In the genomic region with DNA sequence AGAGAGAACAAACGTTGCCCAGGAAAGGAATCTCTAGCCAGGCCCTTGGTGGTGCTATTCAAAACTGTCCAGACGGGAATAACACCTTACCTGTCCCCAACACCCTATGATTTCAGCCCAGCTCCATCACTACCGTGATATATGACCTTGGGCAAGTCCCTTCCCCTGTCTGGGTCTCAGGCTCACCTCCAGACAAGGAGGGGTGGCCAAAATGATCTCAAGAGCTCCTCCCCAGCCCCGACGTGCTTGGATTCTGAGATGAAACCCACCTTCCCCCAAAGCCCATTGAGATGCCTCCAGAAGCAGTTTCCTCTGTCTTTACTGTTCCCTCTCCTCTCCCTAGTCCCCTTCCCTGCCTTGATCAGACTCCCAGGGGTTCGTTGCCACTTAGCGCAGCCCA, we compare ENCODE assay signal across 24 cellular contexts. TPM values are rescaled to one million over a fixed set of nuclear protein-coding genes. Genes with fewer than 3 reads are reported as not detected.
DNase-seq lines count a peak whose midpoint lies in the region; ATAC-seq and TF ChIP-seq lines count a peak whose summit lies in the region.
"Had no signal": no experiment of that assay in that cellular context is flagged by ENCODE, and none has a peak within 500 bp of the region (broad histone marks: within the 10 kb centered on the region; RNA-seq: fewer than 3 reads in every experiment).

No MANE protein-coding gene starts in this region.

- CTCF ChIA-PET in T-cell (lab: Charles Lee) = no interaction called here
- CTCF ChIA-PET in CD8-positive, alpha-beta memory T cell (lab: Charles Lee) = no interaction called here

- no peak overlapping the region for H3K27ac Mint-ChIP-seq in T-cell
- no peak overlapping the region for H3K27ac Mint-ChIP-seq in naive thymus-derived CD8-positive, alpha-beta T cell
- peak overlapping the region in 1 of 8 donors; percentile 85 for H3K27ac Mint-ChIP-seq in CD8-positive, alpha-beta memory T cell
- H3K27ac Mint-ChIP-seq: activated CD4-positive, alpha-beta memory T cell treated with anti-CD3 and anti-CD28 coated beads, Interleukin-2, amount 10 ng/mL, durations not matched to agents 7 days and 5 days; CD4-positive, CD25-positive, alpha-beta regulatory T cell had no signal

- DNase-seq in T-cell (no peak), coronary artery (ENCODE audit: low spot score) (no peak), RPMI8226 (no peak), DMS79 (lab: John Stamatoyannopoulos, UW) (no peak)
- no peak for DNase-seq in naive thymus-derived CD8-positive, alpha-beta T cell
- DNase-seq in CD8-positive, alpha-beta memory T cell = no peak
- DNase-seq in stimulated activated naive CD4-positive, alpha-beta T cell (lab: John Stamatoyannopoulos, UW) = no peak
- DNase-seq: activated CD4-positive, alpha-beta memory T cell treated with anti-CD3 and anti-CD28 coated beads, Interleukin-2, amount 10 ng/mL, durations not matched to agents 7 days and 5 days; activated effector memory CD4-positive, alpha-beta T cell treated with anti-CD3 and anti-CD28 coated beads, Interleukin-2, amount 50 U/mL, for 16 hours; activated T-cell treated with anti-CD3 and anti-CD28 coated beads for 4 hours; CD4-positive, CD25-positive, alpha-beta regulatory T cell; heart right ventricle; KG1; midbrain; NCI-H1694; stimulated activated CD4-positive, alpha-beta T cell treated with anti-CD3 and anti-CD28 coated beads, Interleukin-4, amount 100 ng/mL, for 4 hours had no signal

- peak overlapping the region in 2 of 3 donors; percentile 19 to 55 for H3K4me3 Mint-ChIP-seq in T-cell
- peak overlapping the region in 6 of 10 donors; percentile 11 to 45 (median 32) for H3K4me3 Mint-ChIP-seq in naive thymus-derived CD8-positive, alpha-beta T cell
- peak overlapping the region in 1 of 7 donors; percentile 54 for H3K4me3 Mint-ChIP-seq in CD8-positive, alpha-beta memory T cell
- H3K4me3 Mint-ChIP-seq: activated CD4-positive, alpha-beta memory T cell treated with anti-CD3 and anti-CD28 coated beads, Interleukin-2, amount 10 ng/mL, durations not matched to agents 7 days and 5 days had no signal

- peaks cover 6 to 11% (median 9%) of the 10 kb centered on the region in 3 donors for H3K4me1 Mint-ChIP-seq in T-cell
- H3K4me1 Mint-ChIP-seq in naive thymus-derived CD8-positive, alpha-beta T cell = peaks cover 7 to 14% (median 11%) of the 10 kb centered on the region in 4 donors
- peaks cover 0 to 6% (median 4%) of the 10 kb centered on the region in 3 donors for H3K4me1 Mint-ChIP-seq in CD8-positive, alpha-beta memory T cell
- H3K4me1 Mint-ChIP-seq: activated CD4-positive, alpha-beta memory T cell treated with anti-CD3 and anti-CD28 coated beads, Interleukin-2, amount 10 ng/mL, durations not matched to agents 7 days and 5 days had no signal

- no peak overlapping the region for H3K9ac ChIP-seq in stomach smooth muscle (ENCODE audit: low read length in 2 of 2)

- H3K4me3 ChIP-seq in coronary artery (peak overlapping the region; percentile 73), stomach smooth muscle (ENCODE audit: low read length in 2 of 2) (peak overlapping the region; percentile 10 to 76)
- H3K4me3 ChIP-seq in CD8-positive, alpha-beta memory T cell (ENCODE audit: low read length) = no peak overlapping the region
- H3K4me3 ChIP-seq: HAP-1 had no signal

- no peaks in the 10 kb centered on the region for H3K36me3 Mint-ChIP-seq in T-cell
- peaks cover 0 to 21% (median 2%) of the 10 kb centered on the region in 3 donors for H3K36me3 Mint-ChIP-seq in naive thymus-derived CD8-positive, alpha-beta T cell
- H3K36me3 Mint-ChIP-seq in CD8-positive, alpha-beta memory T cell = peaks cover 0 to 5% (median 0%) of the 10 kb centered on the region in 3 donors
- H3K36me3 Mint-ChIP-seq: CD4-positive, CD25-positive, alpha-beta regulatory T cell had no signal

- no peaks in the 10 kb centered on the region for H3K36me3 ChIP-seq in stomach smooth muscle (ENCODE audit: control insufficient read depth in 2 of 2, insufficient read depth in 2 of 2, low read length in 2 of 2)
- H3K36me3 ChIP-seq in CD8-positive, alpha-beta memory T cell (ENCODE audit: insufficient read depth, low read length) = no peaks in the 10 kb centered on the region
- H3K36me3 ChIP-seq: cardiac muscle cell, HAP-1, heart right ventricle, neutrophil had no signal

- POLR2A ChIA-PET in T-cell (lab: Charles Lee) = interaction anchor here in 1 of 2 donors (0.6 kb wide), 1 partner anchor 966 kb away, joined by 3 read pairs; no protein-coding TSS in a partner anchor
- POLR2A ChIA-PET in naive thymus-derived CD8-positive, alpha-beta T cell (lab: Charles Lee) = no interaction called here
- POLR2A ChIA-PET in CD8-positive, alpha-beta memory T cell (lab: Charles Lee) = no interaction called here

- no peak for TF ChIP-seq CTCF in coronary artery (IDR thresholded peaks at IDR 0.05)

- no peaks in the 10 kb centered on the region for H3K9me3 ChIP-seq in stomach smooth muscle (ENCODE audit: control insufficient read depth in 2 of 2, low read length in 2 of 2)
- no peaks in the 10 kb centered on the region for H3K9me3 ChIP-seq in CD8-positive, alpha-beta memory T cell (ENCODE audit: low read length)
- H3K9me3 ChIP-seq: HAP-1, heart right ventricle, neutrophil had no signal

- H3K4me1 ChIP-seq in stomach smooth muscle (ENCODE audit: control insufficient read depth, insufficient read depth, low read length) = peaks cover 34% of the 10 kb centered on the region
- H3K4me1 ChIP-seq in CD8-positive, alpha-beta memory T cell (ENCODE audit: insufficient read depth, low read length) = no peaks in the 10 kb centered on the region
- H3K4me1 ChIP-seq: HAP-1 had no signal

- ATAC-seq in T-cell (replicated peaks in 1 of 4) = no peak
- ATAC-seq in naive thymus-derived CD8-positive, alpha-beta T cell = no peak
- ATAC-seq: activated CD4-positive, CD25-positive, alpha-beta regulatory T cell treated with anti-CD3 and anti-CD28 coated beads, Interleukin-2, amount 50 U/mL, for 24 hours; left lobe of liver had no signal

- H3K27me3 Mint-ChIP-seq in T-cell = peaks cover 68 to 82% of the 10 kb centered on the region in 2 donors
- H3K27me3 Mint-ChIP-seq in naive thymus-derived CD8-positive, alpha-beta T cell = peaks cover 43 to 89% (median 69%) of the 10 kb centered on the region in 5 donors
- peaks cover 67 to 77% of the 10 kb centered on the region in 2 donors for H3K27me3 Mint-ChIP-seq in CD8-positive, alpha-beta memory T cell

- no peaks in the 10 kb centered on the region for H3K9me3 Mint-ChIP-seq in T-cell
- peaks cover 0 to 7% (median 0%) of the 10 kb centered on the region in 9 donors for H3K9me3 Mint-ChIP-seq in naive thymus-derived CD8-positive, alpha-beta T cell
- peaks cover 0 to 4% (median 3%) of the 10 kb centered on the region in 5 donors for H3K9me3 Mint-ChIP-seq in CD8-positive, alpha-beta memory T cell
- H3K9me3 Mint-ChIP-seq: activated CD4-positive, alpha-beta memory T cell treated with anti-CD3 and anti-CD28 coated beads, Interleukin-2, amount 10 ng/mL, durations not matched to agents 7 days and 5 days had no signal

- peaks cover 5 to 14% of the 10 kb centered on the region in 2 donors for H3K27me3 ChIP-seq in stomach smooth muscle (ENCODE audit: control insufficient read depth in 1 of 2, insufficient read depth in 2 of 2, low read length in 2 of 2)
- H3K27me3 ChIP-seq in CD8-positive, alpha-beta memory T cell (ENCODE audit: insufficient read depth, low read length, poor library complexity, severe bottlenecking) = peaks cover 19% of the 10 kb centered on the region

- H3K27ac ChIP-seq in coronary artery (peak overlapping the region in 1 of 2 donors; percentile 94), stomach smooth muscle (ENCODE audit: low read length) (no peak overlapping the region)
- H3K27ac ChIP-seq in CD8-positive, alpha-beta memory T cell (ENCODE audit: low read depth, low read length) = no peak overlapping the region
- H3K27ac ChIP-seq: cardiac muscle cell, neutrophil had no signal

RNA-seq across cellular contexts. Expression of a gene that starts 1.5 kb away (rescaled TPM):
- total RNA-seq in T-cell = under 1 TPM in 3 of 5 donors, not detected in 2; 0.23 to 0.35 (median 0.26) TPM
- not detected for total RNA-seq in naive thymus-derived CD8-positive, alpha-beta T cell
- polyA plus RNA-seq in naive thymus-derived CD8-positive, alpha-beta T cell = not detected
- not detected for total RNA-seq in CD8-positive, alpha-beta memory T cell
- not detected for polyA plus RNA-seq in CD8-positive, alpha-beta memory T cell
- total RNA-seq: activated CD4-positive, alpha-beta memory T cell treated with anti-CD3 and anti-CD28 coated beads, Interleukin-2, amount 10 ng/mL, durations not matched to agents 7 days and 5 days; CD4-positive, CD25-positive, alpha-beta regulatory T cell; dermis microvascular lymphatic vessel endothelial cell; HT1080 had no signal
- polyA plus RNA-seq: CD4-positive, CD25-positive, alpha-beta regulatory T cell had no signal

RNA-seq across cellular contexts. Expression of a gene that starts 52.8 kb away (rescaled TPM):
- total RNA-seq in T-cell = not detected
- total RNA-seq in naive thymus-derived CD8-positive, alpha-beta T cell = not detected
- polyA plus RNA-seq in naive thymus-derived CD8-positive, alpha-beta T cell = not detected
- total RNA-seq in CD8-positive, alpha-beta memory T cell = not detected
- not detected for polyA plus RNA-seq in CD8-positive, alpha-beta memory T cell
- total RNA-seq: activated CD4-positive, alpha-beta memory T cell treated with anti-CD3 and anti-CD28 coated beads, Interleukin-2, amount 10 ng/mL, durations not matched to agents 7 days and 5 days; cardiac muscle cell; CD4-positive, CD25-positive, alpha-beta regulatory T cell; dermis microvascular lymphatic vessel endothelial cell; heart right ventricle; HT1080; left lobe of liver had no signal
- polyA plus RNA-seq: cardiac muscle cell; CD4-positive, CD25-positive, alpha-beta regulatory T cell; heart right ventricle had no signal
